ENCODE assay signal across 10 cellular contexts in the genomic region with DNA sequence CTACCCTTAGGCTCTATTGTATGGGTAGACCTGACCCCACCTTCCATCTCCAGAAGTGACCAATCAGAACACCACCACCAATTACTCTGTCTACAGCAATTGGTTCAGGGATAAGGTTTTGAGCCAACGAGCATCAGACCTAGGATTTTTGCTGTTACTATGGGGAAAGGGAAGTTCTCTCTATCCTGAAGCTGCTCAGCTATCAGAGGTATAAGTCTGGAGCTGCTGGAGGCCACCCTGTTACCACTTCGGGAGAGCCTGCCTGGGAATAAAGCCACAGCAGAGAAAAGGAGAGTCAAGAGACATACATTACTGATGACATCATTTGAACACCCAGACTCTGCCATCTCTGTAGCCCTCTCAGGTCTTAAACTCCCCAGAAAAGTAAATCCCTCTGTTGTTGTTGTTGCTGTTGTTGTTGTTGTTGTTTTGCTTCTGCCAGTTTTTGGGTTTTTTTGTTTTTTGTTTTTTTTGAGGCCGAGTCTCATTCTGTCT.
A peak's percentile ranks its signal among the peaks of the same experiment; 100 is the strongest.
DNase-seq lines count a peak whose midpoint lies in the region; ATAC-seq and TF ChIP-seq lines count a peak whose summit lies in the region.
"Had no signal": no experiment of that assay in that cellular context is flagged by ENCODE, and none has a peak within 500 bp of the region (broad histone marks: within the 10 kb centered on the region; RNA-seq: fewer than 3 reads in every experiment).

No MANE protein-coding gene starts in this region.

- no peaks in the 10 kb centered on the region for H3K27me3 Mint-ChIP-seq in CD4-positive, CD25-positive, alpha-beta regulatory T cell
- peaks cover 5% of the 10 kb centered on the region; the same call in 1 of the 2 replicates for H3K27me3 Mint-ChIP-seq in HFFc6 (ENCODE audit: insufficient read depth)
- no peaks in the 10 kb centered on the region for H3K27me3 Mint-ChIP-seq in mesothelial cell of epicardium (ENCODE audit: low read depth)

- peaks cover 92% of the 10 kb centered on the region for H3K36me3 ChIP-seq in CD4-positive, CD25-positive, alpha-beta regulatory T cell (ENCODE audit: control insufficient read depth, insufficient read depth, low read length)

- peak overlapping the region in 2 of 3 donors; percentile 38 to 65 for H3K27ac Mint-ChIP-seq in CD4-positive, CD25-positive, alpha-beta regulatory T cell
- H3K27ac Mint-ChIP-seq in HFFc6 = no peak overlapping the region
- H3K27ac Mint-ChIP-seq in mesothelial cell of epicardium = no peak overlapping the region

- no peaks in the 10 kb centered on the region for H3K9me3 Mint-ChIP-seq in CD4-positive, CD25-positive, alpha-beta regulatory T cell
- no peaks in the 10 kb centered on the region for H3K9me3 Mint-ChIP-seq in HFFc6
- H3K9me3 Mint-ChIP-seq in mesothelial cell of epicardium = no peaks in the 10 kb centered on the region

- H3K27ac ChIP-seq in CD4-positive, CD25-positive, alpha-beta regulatory T cell (ENCODE audit: insufficient read depth, low read length, poor library complexity, severe bottlenecking) = no peak overlapping the region
- H3K27ac ChIP-seq: WERI-Rb-1 had no signal

- H3K4me3 Mint-ChIP-seq in CD4-positive, CD25-positive, alpha-beta regulatory T cell = peak overlapping the region in 1 of 4 donors; percentile 47
- H3K4me3 Mint-ChIP-seq in HFFc6 (no peak overlapping the region), mesothelial cell of epicardium (no peak overlapping the region)

- peaks cover 13 to 52% (median 38%) of the 10 kb centered on the region in 4 donors for H3K4me1 Mint-ChIP-seq in CD4-positive, CD25-positive, alpha-beta regulatory T cell
- H3K4me1 Mint-ChIP-seq in HFFc6 (ENCODE audit: low read depth) (no peaks in the 10 kb centered on the region; the same call in 1 of the 2 replicates), mesothelial cell of epicardium (peaks cover 4% of the 10 kb centered on the region)

- ATAC-seq in CD4-positive, CD25-positive, alpha-beta regulatory T cell (ENCODE audit: low read depth in 2 of 2) = no peak
- ATAC-seq in SK-N-SH treated with all-trans-retinoic acid at 6 μM for 48 hours = peak; percentile 61
- no peak for ATAC-seq in GM18907 (IDR thresholded peaks at IDR 0.05; ENCODE audit: unreplicated experiment)
- ATAC-seq in GM21528 (IDR thresholded peaks at IDR 0.05; ENCODE audit: low FRiP score, unreplicated experiment) = no peak

- peaks cover 48% of the 10 kb centered on the region for H3K36me3 Mint-ChIP-seq in CD4-positive, CD25-positive, alpha-beta regulatory T cell
- H3K36me3 Mint-ChIP-seq in HFFc6 (ENCODE audit: low read depth) = no peaks in the 10 kb centered on the region
- no peaks in the 10 kb centered on the region for H3K36me3 Mint-ChIP-seq in mesothelial cell of epicardium

- H3K4me1 ChIP-seq in CD4-positive, CD25-positive, alpha-beta regulatory T cell (ENCODE audit: control insufficient read depth, insufficient read depth, low read length, poor library complexity, severe bottlenecking) = peaks cover 8% of the 10 kb centered on the region

- TF ChIP-seq CTCF in HFFc6 (IDR thresholded peaks at IDR 0.05) (no peak), mesothelial cell of epicardium (IDR thresholded peaks at IDR 0.05; ENCODE audit: unreplicated experiment) (no peak)

- no peaks in the 10 kb centered on the region for H3K27me3 ChIP-seq in CD4-positive, CD25-positive, alpha-beta regulatory T cell (ENCODE audit: control insufficient read depth, insufficient read depth, low read length)

- H3K4me3 ChIP-seq in CD4-positive, CD25-positive, alpha-beta regulatory T cell (ENCODE audit: low read depth, low read length) = no peak overlapping the region

- DNase-seq in CD4-positive, CD25-positive, alpha-beta regulatory T cell = no peak
- DNase-seq in HFFc6 (peak; percentile 8), fibroblast of peridontal ligament (ENCODE audit: extremely low read depth) (peak; percentile 10), mesothelial cell of epicardium (ENCODE audit: low spot score in 2 of 2, unreplicated experiment in 2 of 2) (no peak)
- no peak for DNase-seq in stimulated activated CD4-positive, alpha-beta T cell treated with anti-CD3 and anti-CD28 coated beads, Interleukin-12 subunit alpha, Interleukin-12 subunit beta, amount 100 ng/mL, for 4 hours
- DNase-seq: activated effector memory CD4-positive, alpha-beta T cell treated with anti-CD3 and anti-CD28 coated beads, Interleukin-2, amount 50 U/mL, for 16 hours; WERI-Rb-1 had no signal

- no peaks in the 10 kb centered on the region for H3K9me3 ChIP-seq in CD4-positive, CD25-positive, alpha-beta regulatory T cell (ENCODE audit: control insufficient read depth in 2 of 2, low read length in 2 of 2)

TF ChIP-seq in SK-N-SH treated with all-trans-retinoic acid at 6 μM for 48 hours, 23 proteins besides CTCF, POLR2A, EP300 and RAD21:
- TF ChIP-seq ZNF70 (CRISPR knock-in tag; IDR thresholded peaks at IDR 0.05) (no peak), TOX (CRISPR knock-in tag; IDR thresholded peaks at IDR 0.05; ENCODE audit: borderline replicate concordance) (no peak), RARB (CRISPR knock-in tag; IDR thresholded peaks at IDR 0.05) (no peak), CSDC2 (CRISPR knock-in tag; IDR thresholded peaks at IDR 0.05) (no peak), BACH2 (CRISPR knock-in tag; IDR thresholded peaks at IDR 0.05; ENCODE audit: borderline replicate concordance) (no peak), SNAI2 (CRISPR knock-in tag; IDR thresholded peaks at IDR 0.05) (no peak), ZFP3 (CRISPR knock-in tag; IDR thresholded peaks at IDR 0.05) (no peak), ZNF8 (CRISPR knock-in tag; IDR thresholded peaks at IDR 0.05) (no peak), TCF4 (CRISPR knock-in tag; IDR thresholded peaks at IDR 0.05; ENCODE audit: borderline replicate concordance) (no peak), OSR1 (CRISPR knock-in tag; IDR thresholded peaks at IDR 0.05) (no peak), ZNF565 (CRISPR knock-in tag; conservative IDR thresholded peaks at IDR 0.05; ENCODE audit: low read depth) (no peak), ESRRG (CRISPR knock-in tag; IDR thresholded peaks at IDR 0.05) (no peak), ZC3H10 (CRISPR knock-in tag; IDR thresholded peaks at IDR 0.05) (no peak)
- TF ChIP-seq, protein P1, sequence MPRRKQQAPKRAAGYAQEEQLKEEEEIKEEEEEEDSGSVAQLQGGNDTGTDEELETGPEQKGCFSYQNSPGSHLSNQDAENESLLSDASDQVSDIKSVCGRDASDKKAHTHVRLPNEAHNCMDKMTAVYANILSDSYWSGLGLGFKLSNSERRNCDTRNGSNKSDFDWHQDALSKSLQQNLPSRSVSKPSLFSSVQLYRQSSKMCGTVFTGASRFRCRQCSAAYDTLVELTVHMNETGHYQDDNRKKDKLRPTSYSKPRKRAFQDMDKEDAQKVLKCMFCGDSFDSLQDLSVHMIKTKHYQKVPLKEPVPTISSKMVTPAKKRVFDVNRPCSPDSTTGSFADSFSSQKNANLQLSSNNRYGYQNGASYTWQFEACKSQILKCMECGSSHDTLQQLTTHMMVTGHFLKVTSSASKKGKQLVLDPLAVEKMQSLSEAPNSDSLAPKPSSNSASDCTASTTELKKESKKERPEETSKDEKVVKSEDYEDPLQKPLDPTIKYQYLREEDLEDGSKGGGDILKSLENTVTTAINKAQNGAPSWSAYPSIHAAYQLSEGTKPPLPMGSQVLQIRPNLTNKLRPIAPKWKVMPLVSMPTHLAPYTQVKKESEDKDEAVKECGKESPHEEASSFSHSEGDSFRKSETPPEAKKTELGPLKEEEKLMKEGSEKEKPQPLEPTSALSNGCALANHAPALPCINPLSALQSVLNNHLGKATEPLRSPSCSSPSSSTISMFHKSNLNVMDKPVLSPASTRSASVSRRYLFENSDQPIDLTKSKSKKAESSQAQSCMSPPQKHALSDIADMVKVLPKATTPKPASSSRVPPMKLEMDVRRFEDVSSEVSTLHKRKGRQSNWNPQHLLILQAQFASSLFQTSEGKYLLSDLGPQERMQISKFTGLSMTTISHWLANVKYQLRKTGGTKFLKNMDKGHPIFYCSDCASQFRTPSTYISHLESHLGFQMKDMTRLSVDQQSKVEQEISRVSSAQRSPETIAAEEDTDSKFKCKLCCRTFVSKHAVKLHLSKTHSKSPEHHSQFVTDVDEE (CRISPR knock-in tag; IDR thresholded peaks at IDR 0.05) = no peak
- TF ChIP-seq, protein P2, sequence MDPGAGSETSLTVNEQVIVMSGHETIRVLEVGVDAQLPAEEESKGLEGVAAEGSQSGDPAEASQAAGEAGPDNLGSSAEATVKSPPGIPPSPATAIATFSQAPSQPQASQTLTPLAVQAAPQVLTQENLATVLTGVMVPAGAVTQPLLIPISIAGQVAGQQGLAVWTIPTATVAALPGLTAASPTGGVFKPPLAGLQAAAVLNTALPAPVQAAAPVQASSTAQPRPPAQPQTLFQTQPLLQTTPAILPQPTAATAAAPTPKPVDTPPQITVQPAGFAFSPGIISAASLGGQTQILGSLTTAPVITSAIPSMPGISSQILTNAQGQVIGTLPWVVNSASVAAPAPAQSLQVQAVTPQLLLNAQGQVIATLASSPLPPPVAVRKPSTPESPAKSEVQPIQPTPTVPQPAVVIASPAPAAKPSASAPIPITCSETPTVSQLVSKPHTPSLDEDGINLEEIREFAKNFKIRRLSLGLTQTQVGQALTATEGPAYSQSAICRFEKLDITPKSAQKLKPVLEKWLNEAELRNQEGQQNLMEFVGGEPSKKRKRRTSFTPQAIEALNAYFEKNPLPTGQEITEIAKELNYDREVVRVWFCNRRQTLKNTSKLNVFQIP (CRISPR knock-in tag; IDR thresholded peaks at IDR 0.05; ENCODE audit: borderline replicate concordance, low read depth) = no peak
- TF ChIP-seq, protein P3, sequence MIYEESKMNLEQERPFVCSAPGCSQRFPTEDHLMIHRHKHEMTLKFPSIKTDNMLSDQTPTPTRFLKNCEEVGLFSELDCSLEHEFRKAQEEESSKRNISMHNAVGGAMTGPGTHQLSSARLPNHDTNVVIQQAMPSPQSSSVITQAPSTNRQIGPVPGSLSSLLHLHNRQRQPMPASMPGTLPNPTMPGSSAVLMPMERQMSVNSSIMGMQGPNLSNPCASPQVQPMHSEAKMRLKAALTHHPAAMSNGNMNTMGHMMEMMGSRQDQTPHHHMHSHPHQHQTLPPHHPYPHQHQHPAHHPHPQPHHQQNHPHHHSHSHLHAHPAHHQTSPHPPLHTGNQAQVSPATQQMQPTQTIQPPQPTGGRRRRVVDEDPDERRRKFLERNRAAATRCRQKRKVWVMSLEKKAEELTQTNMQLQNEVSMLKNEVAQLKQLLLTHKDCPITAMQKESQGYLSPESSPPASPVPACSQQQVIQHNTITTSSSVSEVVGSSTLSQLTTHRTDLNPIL (CRISPR knock-in tag; IDR thresholded peaks at IDR 0.05; ENCODE audit: low read depth) = no peak

Comparison
In these comparisons a context has a peak if more than half of its experiments do, and no peak if none do; other contexts are left out.
1. DNase-seq: peak in HFFc6 (single experiment) and fibroblast of peridontal ligament (single experiment); none in CD4-positive, CD25-positive, alpha-beta regulatory T cell (0 of 3), mesothelial cell of epicardium (0 of 2) and stimulated activated CD4-positive, alpha-beta T cell treated with anti-CD3 and anti-CD28 coated beads, Interleukin-12 subunit alpha, Interleukin-12 subunit beta, amount 100 ng/mL, for 4 hours (single experiment).
2. H3K27ac Mint-ChIP-seq: peak in CD4-positive, CD25-positive, alpha-beta regulatory T cell (2 of 3); none in HFFc6 (single experiment) and mesothelial cell of epicardium (single experiment).